Comparison of ENCODE assay signal across 1 cellular context in genomic region chr17:8222630-8223355, GRCh38.
A peak's percentile ranks its signal among the peaks of the same experiment; 100 is the strongest.
TF ChIP-seq lines count a peak whose summit lies in the region.

No MANE protein-coding gene starts in this region.

TF ChIP-seq in HepG2, 621 proteins besides CTCF, POLR2A, EP300 and RAD21 (continued from another document and continues in another):
- TF ChIP-seq, protein P1, sequence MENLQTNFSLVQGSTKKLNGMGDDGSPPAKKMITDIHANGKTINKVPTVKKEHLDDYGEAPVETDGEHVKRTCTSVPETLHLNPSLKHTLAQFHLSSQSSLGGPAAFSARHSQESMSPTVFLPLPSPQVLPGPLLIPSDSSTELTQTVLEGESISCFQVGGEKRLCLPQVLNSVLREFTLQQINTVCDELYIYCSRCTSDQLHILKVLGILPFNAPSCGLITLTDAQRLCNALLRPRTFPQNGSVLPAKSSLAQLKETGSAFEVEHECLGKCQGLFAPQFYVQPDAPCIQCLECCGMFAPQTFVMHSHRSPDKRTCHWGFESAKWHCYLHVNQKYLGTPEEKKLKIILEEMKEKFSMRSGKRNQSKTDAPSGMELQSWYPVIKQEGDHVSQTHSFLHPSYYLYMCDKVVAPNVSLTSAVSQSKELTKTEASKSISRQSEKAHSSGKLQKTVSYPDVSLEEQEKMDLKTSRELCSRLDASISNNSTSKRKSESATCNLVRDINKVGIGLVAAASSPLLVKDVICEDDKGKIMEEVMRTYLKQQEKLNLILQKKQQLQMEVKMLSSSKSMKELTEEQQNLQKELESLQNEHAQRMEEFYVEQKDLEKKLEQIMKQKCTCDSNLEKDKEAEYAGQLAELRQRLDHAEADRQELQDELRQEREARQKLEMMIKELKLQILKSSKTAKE (CRISPR knock-in tag; IDR thresholded peaks at IDR 0.05; ENCODE audit: borderline replicate concordance) = 0 out of 2 replicates have a peak, but pooled peaks have one; percentile 24
- TF ChIP-seq ZSCAN20 (CRISPR knock-in tag; IDR thresholded peaks at IDR 0.05; ENCODE audit: borderline replicate concordance) (no peak), ZNF780A (CRISPR knock-in tag; IDR thresholded peaks at IDR 0.05) (peak; percentile 32; the same call in 1 of the 2 replicates), ELK4 (CRISPR knock-in tag; IDR thresholded peaks at IDR 0.05; ENCODE audit: borderline replicate concordance) (no peak), ZNF891 (CRISPR knock-in tag; IDR thresholded peaks at IDR 0.05) (peak; percentile 46; the same call in 1 of the 2 replicates), FOXP1 (IDR thresholded peaks at IDR 0.05) (no peak), FOXP1 (CRISPR knock-in tag; IDR thresholded peaks at IDR 0.05) (0 out of 2 replicates have a peak, but pooled peaks have one; percentile 5), ZFP37 (CRISPR knock-in tag; IDR thresholded peaks at IDR 0.05; ENCODE audit: borderline replicate concordance) (peak; percentile 75; the same call in 1 of the 2 replicates), TAF1 (CRISPR knock-in tag; IDR thresholded peaks at IDR 0.05) (peak; percentile 59), SIX4 (CRISPR knock-in tag; IDR thresholded peaks at IDR 0.05) (0 out of 2 replicates have a peak, but pooled peaks have one; percentile 22), SYNCRIP (IDR thresholded peaks at IDR 0.05; ENCODE audit: insufficient read depth, low read depth, low read length) (no peak), ZNF33A (CRISPR knock-in tag; IDR thresholded peaks at IDR 0.05; ENCODE audit: borderline replicate concordance) (peak; percentile 85; the same call in 1 of the 2 replicates), POGZ (CRISPR knock-in tag; IDR thresholded peaks at IDR 0.05) (peak; percentile 12; the same call in 1 of the 2 replicates), ZBTB37 (CRISPR knock-in tag; IDR thresholded peaks at IDR 0.05) (no peak), FOXA1 (IDR thresholded peaks at IDR 0.05) (no peak), FOXA1 (CRISPR knock-in tag; IDR thresholded peaks at IDR 0.05) (no peak), HOXD1 (CRISPR knock-in tag; IDR thresholded peaks at IDR 0.05) (peak; percentile 90), ZNF713 (CRISPR knock-in tag; IDR thresholded peaks at IDR 0.05) (peak; percentile 68; the same call in 1 of the 2 replicates), ETV5 (CRISPR knock-in tag; IDR thresholded peaks at IDR 0.05; ENCODE audit: borderline replicate concordance) (no peak; the same call in 1 of the 2 replicates), TIGD3 (CRISPR knock-in tag; IDR thresholded peaks at IDR 0.05; ENCODE audit: borderline replicate concordance) (peak; percentile 57; the same call in 1 of the 2 replicates), ZSCAN21 (CRISPR knock-in tag; IDR thresholded peaks at IDR 0.05; ENCODE audit: borderline replicate concordance) (peak; percentile 52; the same call in 1 of the 2 replicates), SP5 (CRISPR knock-in tag; IDR thresholded peaks at IDR 0.05; ENCODE audit: borderline replicate concordance, low read depth) (peak; percentile 51; the same call in 1 of the 2 replicates), ARID4A (CRISPR knock-in tag; IDR thresholded peaks at IDR 0.05; ENCODE audit: borderline replicate concordance) (peak; percentile 49; the same call in 1 of the 2 replicates), ZBTB3 (CRISPR knock-in tag; IDR thresholded peaks at IDR 0.05; ENCODE audit: borderline replicate concordance, low read depth) (0 out of 2 replicates have a peak, but pooled peaks have one; percentile 24), BORCS8-MEF2B (CRISPR knock-in tag; IDR thresholded peaks at IDR 0.05) (peak; percentile 18), TGIF2 (CRISPR knock-in tag; IDR thresholded peaks at IDR 0.05) (no peak; the same call in 1 of the 2 replicates), ZMYM3 (CRISPR knock-in tag; IDR thresholded peaks at IDR 0.05) (0 out of 2 replicates have a peak, but pooled peaks have one; percentile 3), NFE2 (CRISPR knock-in tag; IDR thresholded peaks at IDR 0.05) (0 out of 2 replicates have a peak, but pooled peaks have one; percentile 14), HDAC2 (CRISPR knock-in tag; IDR thresholded peaks at IDR 0.05) (peak; percentile 33; the same call in 1 of the 2 replicates), BRCA1 (CRISPR knock-in tag; IDR thresholded peaks at IDR 0.05) (0 out of 2 replicates have a peak, but pooled peaks have one; percentile 19), TARDBP (CRISPR knock-in tag; IDR thresholded peaks at IDR 0.05) (peak; percentile 83), ZNF770 (CRISPR knock-in tag; IDR thresholded peaks at IDR 0.05) (peak; percentile 80), SSRP1 (CRISPR knock-in tag; IDR thresholded peaks at IDR 0.05) (peak; percentile 88), HES4 (CRISPR knock-in tag; IDR thresholded peaks at IDR 0.05; ENCODE audit: borderline replicate concordance) (peak; percentile 89), KLF12 (CRISPR knock-in tag; IDR thresholded peaks at IDR 0.05; ENCODE audit: borderline replicate concordance) (no peak)
- TF ChIP-seq, protein P2, sequence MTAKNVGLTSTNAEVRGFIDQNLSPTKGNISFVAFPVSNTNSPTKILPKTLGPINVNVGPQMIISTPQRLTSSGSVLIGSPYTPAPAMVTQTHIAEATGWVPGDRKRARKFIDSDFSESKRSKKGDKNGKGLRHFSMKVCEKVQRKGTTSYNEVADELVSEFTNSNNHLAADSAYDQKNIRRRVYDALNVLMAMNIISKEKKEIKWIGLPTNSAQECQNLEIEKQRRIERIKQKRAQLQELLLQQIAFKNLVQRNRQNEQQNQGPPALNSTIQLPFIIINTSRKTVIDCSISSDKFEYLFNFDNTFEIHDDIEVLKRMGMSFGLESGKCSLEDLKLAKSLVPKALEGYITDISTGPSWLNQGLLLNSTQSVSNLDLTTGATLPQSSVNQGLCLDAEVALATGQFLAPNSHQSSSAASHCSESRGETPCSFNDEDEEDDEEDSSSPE (CRISPR knock-in tag; IDR thresholded peaks at IDR 0.05) = peak; percentile 12; the same call in 1 of the 2 replicates
- TF ChIP-seq, protein P3, sequence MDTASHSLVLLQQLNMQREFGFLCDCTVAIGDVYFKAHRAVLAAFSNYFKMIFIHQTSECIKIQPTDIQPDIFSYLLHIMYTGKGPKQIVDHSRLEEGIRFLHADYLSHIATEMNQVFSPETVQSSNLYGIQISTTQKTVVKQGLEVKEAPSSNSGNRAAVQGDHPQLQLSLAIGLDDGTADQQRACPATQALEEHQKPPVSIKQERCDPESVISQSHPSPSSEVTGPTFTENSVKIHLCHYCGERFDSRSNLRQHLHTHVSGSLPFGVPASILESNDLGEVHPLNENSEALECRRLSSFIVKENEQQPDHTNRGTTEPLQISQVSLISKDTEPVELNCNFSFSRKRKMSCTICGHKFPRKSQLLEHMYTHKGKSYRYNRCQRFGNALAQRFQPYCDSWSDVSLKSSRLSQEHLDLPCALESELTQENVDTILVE (CRISPR knock-in tag; IDR thresholded peaks at IDR 0.05) = peak; percentile 65; the same call in 1 of the 2 replicates
- TF ChIP-seq, protein P4, sequence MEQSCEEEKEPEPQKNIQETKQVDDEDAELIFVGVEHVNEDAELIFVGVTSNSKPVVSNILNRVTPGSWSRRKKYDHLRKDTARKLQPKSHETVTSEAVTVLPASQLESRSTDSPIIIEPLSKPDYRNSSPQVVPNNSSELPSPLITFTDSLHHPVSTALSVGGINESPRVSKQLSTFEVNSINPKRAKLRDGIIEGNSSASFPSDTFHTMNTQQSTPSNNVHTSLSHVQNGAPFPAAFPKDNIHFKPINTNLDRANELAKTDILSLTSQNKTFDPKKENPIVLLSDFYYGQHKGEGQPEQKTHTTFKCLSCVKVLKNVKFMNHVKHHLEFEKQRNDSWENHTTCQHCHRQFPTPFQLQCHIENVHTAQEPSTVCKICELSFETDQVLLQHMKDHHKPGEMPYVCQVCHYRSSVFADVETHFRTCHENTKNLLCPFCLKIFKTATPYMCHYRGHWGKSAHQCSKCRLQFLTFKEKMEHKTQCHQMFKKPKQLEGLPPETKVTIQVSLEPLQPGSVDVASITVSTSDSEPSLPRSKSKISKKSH (CRISPR knock-in tag; IDR thresholded peaks at IDR 0.05; ENCODE audit: borderline replicate concordance) = peak; percentile 84
- TF ChIP-seq, protein P5, sequence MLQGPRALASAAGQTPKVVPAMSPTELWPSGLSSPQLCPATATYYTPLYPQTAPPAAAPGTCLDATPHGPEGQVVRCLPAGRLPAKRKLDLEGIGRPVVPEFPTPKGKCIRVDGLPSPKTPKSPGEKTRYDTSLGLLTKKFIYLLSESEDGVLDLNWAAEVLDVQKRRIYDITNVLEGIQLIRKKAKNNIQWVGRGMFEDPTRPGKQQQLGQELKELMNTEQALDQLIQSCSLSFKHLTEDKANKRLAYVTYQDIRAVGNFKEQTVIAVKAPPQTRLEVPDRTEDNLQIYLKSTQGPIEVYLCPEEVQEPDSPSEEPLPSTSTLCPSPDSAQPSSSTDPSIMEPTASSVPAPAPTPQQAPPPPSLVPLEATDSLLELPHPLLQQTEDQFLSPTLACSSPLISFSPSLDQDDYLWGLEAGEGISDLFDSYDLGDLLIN (CRISPR knock-in tag; IDR thresholded peaks at IDR 0.05; ENCODE audit: borderline replicate concordance) = no peak
